ENCODE assay signal across 7 cellular contexts in genomic region chr14:25444381-25444780, GRCh38.
"Had no signal": no experiment of that assay in that cellular context is flagged by ENCODE, and none has a peak within 500 bp of the region (broad histone marks: within the 10 kb centered on the region; RNA-seq: fewer than 3 reads in every experiment).

No MANE protein-coding gene starts in this region.

- H3K27ac ChIP-seq: HL-60, KMS-11 had no signal

- H3K4me3 ChIP-seq: K562 had no signal

- H3K9ac ChIP-seq: KMS-11 had no signal

- FAIRE-seq: HTR-8/SVneo, K562 had no signal

- ATAC-seq: K562 had no signal

- H3K4me2 ChIP-seq: KMS-11 had no signal

- DNase-seq: IMR-90, KBM-7, KG1 had no signal
